16 cellular contexts compared by ENCODE assay signal in the genomic region with DNA sequence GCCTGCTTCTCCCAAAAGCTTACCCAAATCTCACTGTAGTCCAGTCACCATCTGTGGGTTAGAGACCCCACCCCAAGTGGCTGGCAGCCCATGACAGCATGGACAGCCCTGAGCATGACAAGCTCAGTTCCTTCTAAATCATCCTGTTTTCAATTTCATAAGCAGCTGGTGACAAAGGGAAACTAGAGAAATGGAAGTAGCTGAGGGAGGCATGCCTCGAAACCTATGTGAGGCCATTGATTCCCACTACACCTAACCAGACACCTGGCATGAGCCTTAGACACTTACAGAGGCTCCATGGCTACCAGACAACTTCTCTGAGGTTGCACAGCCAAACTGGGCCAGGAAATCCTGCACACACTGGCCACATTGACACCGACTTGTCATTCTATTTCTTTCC. TPM values are rescaled to one million over a fixed set of nuclear protein-coding genes. Genes with fewer than 3 reads are reported as not detected.
DNase-seq lines count a peak whose midpoint lies in the region; ATAC-seq and TF ChIP-seq lines count a peak whose summit lies in the region.
"Had no signal": no experiment of that assay in that cellular context is flagged by ENCODE, and none has a peak within 500 bp of the region (broad histone marks: within the 10 kb centered on the region; RNA-seq: fewer than 3 reads in every experiment).

No MANE protein-coding gene starts in this region.

- H3K27me3 Mint-ChIP-seq in naive thymus-derived CD8-positive, alpha-beta T cell, result no peaks in the 10 kb centered on the region

- H3K27ac ChIP-seq in C4-2B, result peak overlapping the region; percentile 88
- H3K27ac ChIP-seq: adrenal gland, tibial artery had no signal

- no peaks in the 10 kb centered on the region for H3K9me3 Mint-ChIP-seq in naive thymus-derived CD8-positive, alpha-beta T cell

- H3K27ac Mint-ChIP-seq in naive thymus-derived CD8-positive, alpha-beta T cell, result no peak overlapping the region

- no peak overlapping the region for H3K4me3 Mint-ChIP-seq in naive thymus-derived CD8-positive, alpha-beta T cell

- ATAC-seq in GM19395 (IDR thresholded peaks at IDR 0.05; ENCODE audit: unreplicated experiment) (peak; percentile 79), HG02678 (IDR thresholded peaks at IDR 0.05; ENCODE audit: unreplicated experiment) (peak; percentile 54), HG03565 (IDR thresholded peaks at IDR 0.05; ENCODE audit: unreplicated experiment) (peak; percentile 35), left cardiac atrium (no peak), HG03520 (IDR thresholded peaks at IDR 0.05; ENCODE audit: unreplicated experiment) (no peak)
- ATAC-seq in naive thymus-derived CD8-positive, alpha-beta T cell, result no peak

- POLR2A ChIA-PET in naive thymus-derived CD8-positive, alpha-beta T cell (lab: Charles Lee), result no interaction called here

- DNase-seq in left cardiac atrium (no peak), NCI-H526 treated with DMSO at 0.1 percent for 48 hours (lab: John Stamatoyannopoulos, UW) (no peak)
- no peak for DNase-seq in naive thymus-derived CD8-positive, alpha-beta T cell
- DNase-seq: ACHN, activated T-cell treated with anti-CD3 and anti-CD28 coated beads for 4 hours, adrenal gland, DMS 273 treated with DMSO at 0.1 percent for 48 hours, kidney, NCI-H226, OCI-M1, tibial artery had no signal

- TF ChIP-seq CTCF in C4-2B (conservative IDR thresholded peaks at IDR 0.05), result no peak

- peaks cover 4 to 16% (median 7%) of the 10 kb centered on the region in 4 donors for H3K4me1 Mint-ChIP-seq in naive thymus-derived CD8-positive, alpha-beta T cell

- H3K36me3 Mint-ChIP-seq in naive thymus-derived CD8-positive, alpha-beta T cell, result peaks cover 0 to 42% (median 17%) of the 10 kb centered on the region in 3 donors

- intact Hi-C loops in left cardiac atrium (cut with DNase I), result no loop called here

RNA-seq across cellular contexts. Expression of a gene that starts 56.2 kb away (rescaled TPM):
- 1 to 10 TPM; 4.4 to 8.6 TPM for total RNA-seq in left cardiac atrium
- 1 to 10 TPM; 7.8 to 9.2 TPM for total RNA-seq in naive thymus-derived CD8-positive, alpha-beta T cell
- 1 to 10 TPM; 3.5 to 4.4 (median 3.8) TPM for polyA plus RNA-seq in naive thymus-derived CD8-positive, alpha-beta T cell

Comparison
In these comparisons a context has a peak if more than half of its experiments do, and no peak if none do; other contexts are left out.
1. ATAC-seq: peak in GM19395 (single experiment), HG02678 (single experiment) and HG03565 (single experiment); none in left cardiac atrium (0 of 2), naive thymus-derived CD8-positive, alpha-beta T cell (0 of 2) and HG03520 (single experiment).